Comparison of ENCODE assay signal across 1 cellular context in genomic region chr22:31489632-31490495, GRCh38.
TF ChIP-seq lines count a peak whose summit lies in the region.

Gene EIF4ENIF1, minus strand, starts transcription at chr22:31489842. Its CDS starts 1,124 bp downstream, at chr22:31488718.

TF ChIP-seq in WTC11, 78 proteins besides CTCF, POLR2A, EP300 and RAD21 (continued from another document and continues in another):
- TF ChIP-seq IRF2 (CRISPR knock-in tag; IDR thresholded peaks at IDR 0.05; ENCODE audit: borderline replicate concordance, low read depth) (no peak), ZBTB21 (CRISPR knock-in tag; IDR thresholded peaks at IDR 0.05; ENCODE audit: borderline replicate concordance) (peak; percentile 67; the same call in 1 of the 2 replicates), RELA (CRISPR knock-in tag; IDR thresholded peaks at IDR 0.05; ENCODE audit: borderline replicate concordance) (peak; percentile 47; the same call in 1 of the 2 replicates), JUN (CRISPR knock-in tag; IDR thresholded peaks at IDR 0.05) (no peak), E2F1 (CRISPR knock-in tag; IDR thresholded peaks at IDR 0.05) (no peak), HMGXB4 (CRISPR knock-in tag; IDR thresholded peaks at IDR 0.05) (peak; percentile 91), ZNF232 (CRISPR knock-in tag; IDR thresholded peaks at IDR 0.05) (no peak), FOXP1 (CRISPR knock-in tag; IDR thresholded peaks at IDR 0.05; ENCODE audit: borderline replicate concordance) (peak; percentile 76; the same call in 1 of the 2 replicates), ZSCAN18 (CRISPR knock-in tag; IDR thresholded peaks at IDR 0.05) (no peak), SP1 (CRISPR knock-in tag; conservative IDR thresholded peaks at IDR 0.05) (no peak; the same call in 1 of the 2 replicates), USF2 (CRISPR knock-in tag; IDR thresholded peaks at IDR 0.05) (no peak), ZNF121 (CRISPR knock-in tag; IDR thresholded peaks at IDR 0.05) (no peak), ZNF281 (CRISPR knock-in tag; IDR thresholded peaks at IDR 0.05) (no peak; the same call in 1 of the 2 replicates), ZNF138 (CRISPR knock-in tag; conservative IDR thresholded peaks at IDR 0.05) (peak; percentile 77; the same call in 1 of the 2 replicates), ZMAT4 (CRISPR knock-in tag; IDR thresholded peaks at IDR 0.05) (no peak), ETV6 (CRISPR knock-in tag; IDR thresholded peaks at IDR 0.05) (peak; percentile 79; the same call in 1 of the 2 replicates), TCF7 (CRISPR knock-in tag; IDR thresholded peaks at IDR 0.05; ENCODE audit: low read depth) (no peak), ZNF263 (CRISPR knock-in tag; IDR thresholded peaks at IDR 0.05; ENCODE audit: low read depth) (no peak), NR3C1 (CRISPR knock-in tag; conservative IDR thresholded peaks at IDR 0.05; ENCODE audit: low read depth) (no peak), ATF1 (CRISPR knock-in tag; IDR thresholded peaks at IDR 0.05) (no peak; the same call in 1 of the 2 replicates), ZNF425 (CRISPR knock-in tag; conservative IDR thresholded peaks at IDR 0.05) (no peak), NFYB (CRISPR knock-in tag; conservative IDR thresholded peaks at IDR 0.05; ENCODE audit: low read depth) (no peak), ZBTB43 (CRISPR knock-in tag; IDR thresholded peaks at IDR 0.05) (peak; percentile 79; the same call in 1 of the 2 replicates), ATF2 (CRISPR knock-in tag; IDR thresholded peaks at IDR 0.05; ENCODE audit: borderline replicate concordance, low read depth) (no peak), FOXK1 (CRISPR knock-in tag; IDR thresholded peaks at IDR 0.05) (0 out of 2 replicates have a peak, but pooled peaks have one; percentile 58)
- TF ChIP-seq, protein P1, sequence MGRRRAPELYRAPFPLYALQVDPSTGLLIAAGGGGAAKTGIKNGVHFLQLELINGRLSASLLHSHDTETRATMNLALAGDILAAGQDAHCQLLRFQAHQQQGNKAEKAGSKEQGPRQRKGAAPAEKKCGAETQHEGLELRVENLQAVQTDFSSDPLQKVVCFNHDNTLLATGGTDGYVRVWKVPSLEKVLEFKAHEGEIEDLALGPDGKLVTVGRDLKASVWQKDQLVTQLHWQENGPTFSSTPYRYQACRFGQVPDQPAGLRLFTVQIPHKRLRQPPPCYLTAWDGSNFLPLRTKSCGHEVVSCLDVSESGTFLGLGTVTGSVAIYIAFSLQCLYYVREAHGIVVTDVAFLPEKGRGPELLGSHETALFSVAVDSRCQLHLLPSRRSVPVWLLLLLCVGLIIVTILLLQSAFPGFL (CRISPR knock-in tag; IDR thresholded peaks at IDR 0.05; ENCODE audit: borderline replicate concordance) = 0 out of 2 replicates have a peak, but pooled peaks have one; percentile 19
- TF ChIP-seq, protein P2, sequence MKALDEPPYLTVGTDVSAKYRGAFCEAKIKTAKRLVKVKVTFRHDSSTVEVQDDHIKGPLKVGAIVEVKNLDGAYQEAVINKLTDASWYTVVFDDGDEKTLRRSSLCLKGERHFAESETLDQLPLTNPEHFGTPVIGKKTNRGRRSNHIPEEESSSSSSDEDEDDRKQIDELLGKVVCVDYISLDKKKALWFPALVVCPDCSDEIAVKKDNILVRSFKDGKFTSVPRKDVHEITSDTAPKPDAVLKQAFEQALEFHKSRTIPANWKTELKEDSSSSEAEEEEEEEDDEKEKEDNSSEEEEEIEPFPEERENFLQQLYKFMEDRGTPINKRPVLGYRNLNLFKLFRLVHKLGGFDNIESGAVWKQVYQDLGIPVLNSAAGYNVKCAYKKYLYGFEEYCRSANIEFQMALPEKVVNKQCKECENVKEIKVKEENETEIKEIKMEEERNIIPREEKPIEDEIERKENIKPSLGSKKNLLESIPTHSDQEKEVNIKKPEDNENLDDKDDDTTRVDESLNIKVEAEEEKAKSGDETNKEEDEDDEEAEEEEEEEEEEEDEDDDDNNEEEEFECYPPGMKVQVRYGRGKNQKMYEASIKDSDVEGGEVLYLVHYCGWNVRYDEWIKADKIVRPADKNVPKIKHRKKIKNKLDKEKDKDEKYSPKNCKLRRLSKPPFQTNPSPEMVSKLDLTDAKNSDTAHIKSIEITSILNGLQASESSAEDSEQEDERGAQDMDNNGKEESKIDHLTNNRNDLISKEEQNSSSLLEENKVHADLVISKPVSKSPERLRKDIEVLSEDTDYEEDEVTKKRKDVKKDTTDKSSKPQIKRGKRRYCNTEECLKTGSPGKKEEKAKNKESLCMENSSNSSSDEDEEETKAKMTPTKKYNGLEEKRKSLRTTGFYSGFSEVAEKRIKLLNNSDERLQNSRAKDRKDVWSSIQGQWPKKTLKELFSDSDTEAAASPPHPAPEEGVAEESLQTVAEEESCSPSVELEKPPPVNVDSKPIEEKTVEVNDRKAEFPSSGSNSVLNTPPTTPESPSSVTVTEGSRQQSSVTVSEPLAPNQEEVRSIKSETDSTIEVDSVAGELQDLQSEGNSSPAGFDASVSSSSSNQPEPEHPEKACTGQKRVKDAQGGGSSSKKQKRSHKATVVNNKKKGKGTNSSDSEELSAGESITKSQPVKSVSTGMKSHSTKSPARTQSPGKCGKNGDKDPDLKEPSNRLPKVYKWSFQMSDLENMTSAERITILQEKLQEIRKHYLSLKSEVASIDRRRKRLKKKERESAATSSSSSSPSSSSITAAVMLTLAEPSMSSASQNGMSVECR (CRISPR knock-in tag; IDR thresholded peaks at IDR 0.05; ENCODE audit: borderline replicate concordance) = peak; percentile 32; the same call in 1 of the 2 replicates
- TF ChIP-seq, protein P3, sequence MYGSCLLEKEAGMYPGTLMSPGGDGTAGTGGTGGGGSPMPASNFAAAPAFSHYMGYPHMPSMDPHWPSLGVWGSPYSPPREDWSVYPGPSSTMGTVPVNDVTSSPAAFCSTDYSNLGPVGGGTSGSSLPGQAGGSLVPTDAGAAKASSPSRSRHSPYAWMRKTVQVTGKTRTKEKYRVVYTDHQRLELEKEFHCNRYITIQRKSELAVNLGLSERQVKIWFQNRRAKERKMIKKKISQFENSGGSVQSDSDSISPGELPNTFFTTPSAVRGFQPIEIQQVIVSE (CRISPR knock-in tag; IDR thresholded peaks at IDR 0.05; ENCODE audit: borderline replicate concordance) = no peak
- TF ChIP-seq, protein P4, sequence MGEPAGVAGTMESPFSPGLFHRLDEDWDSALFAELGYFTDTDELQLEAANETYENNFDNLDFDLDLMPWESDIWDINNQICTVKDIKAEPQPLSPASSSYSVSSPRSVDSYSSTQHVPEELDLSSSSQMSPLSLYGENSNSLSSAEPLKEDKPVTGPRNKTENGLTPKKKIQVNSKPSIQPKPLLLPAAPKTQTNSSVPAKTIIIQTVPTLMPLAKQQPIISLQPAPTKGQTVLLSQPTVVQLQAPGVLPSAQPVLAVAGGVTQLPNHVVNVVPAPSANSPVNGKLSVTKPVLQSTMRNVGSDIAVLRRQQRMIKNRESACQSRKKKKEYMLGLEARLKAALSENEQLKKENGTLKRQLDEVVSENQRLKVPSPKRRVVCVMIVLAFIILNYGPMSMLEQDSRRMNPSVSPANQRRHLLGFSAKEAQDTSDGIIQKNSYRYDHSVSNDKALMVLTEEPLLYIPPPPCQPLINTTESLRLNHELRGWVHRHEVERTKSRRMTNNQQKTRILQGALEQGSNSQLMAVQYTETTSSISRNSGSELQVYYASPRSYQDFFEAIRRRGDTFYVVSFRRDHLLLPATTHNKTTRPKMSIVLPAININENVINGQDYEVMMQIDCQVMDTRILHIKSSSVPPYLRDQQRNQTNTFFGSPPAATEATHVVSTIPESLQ (CRISPR knock-in tag; IDR thresholded peaks at IDR 0.05) = no peak
